In genomic region chrX:101478366-101478765, GRCh38 we compare ENCODE assay signal across 13 cellular contexts.
"Had no signal": no experiment of that assay in that cellular context is flagged by ENCODE, and none has a peak within 500 bp of the region (broad histone marks: within the 10 kb centered on the region; RNA-seq: fewer than 3 reads in every experiment).

No MANE protein-coding gene starts in this region.

- H3K27ac ChIP-seq: breast epithelium, gastrocnemius medialis, neutrophil, tibial nerve had no signal

- H3K4me3 Mint-ChIP-seq: activated T-cell treated with anti-CD3 and anti-CD28 coated beads, Interleukin-2, amount 50 U/mL, for 4 hours; stimulated activated effector memory CD8-positive, alpha-beta T cell treated with anti-CD3 and anti-CD28 coated beads, Interleukin-12 subunit alpha, Interleukin-12 subunit beta, amount 100 ng/mL, for 72 hours had no signal

- H3K9me3 Mint-ChIP-seq: activated naive CD4-positive, alpha-beta T cell treated with anti-CD3 and anti-CD28 coated beads, Interleukin-2, amount 50 U/mL, for 72 hours; activated T-cell treated with anti-CD3 and anti-CD28 coated beads, Interleukin-2, amount 50 U/mL, for 4 hours; stimulated activated effector memory CD8-positive, alpha-beta T cell treated with anti-CD3 and anti-CD28 coated beads, Interleukin-12 subunit alpha, Interleukin-12 subunit beta, amount 100 ng/mL, for 72 hours had no signal

- H3K4me1 Mint-ChIP-seq: stimulated activated effector memory CD8-positive, alpha-beta T cell treated with anti-CD3 and anti-CD28 coated beads, Interleukin-12 subunit alpha, Interleukin-12 subunit beta, amount 100 ng/mL, for 72 hours had no signal

- DNase-seq: activated CD4-positive, alpha-beta T cell treated with anti-CD3 and anti-CD28 coated beads for 1 hour; activated CD4-positive, alpha-beta T cell treated with anti-CD3 and anti-CD28 coated beads, Interleukin-2, amount 50 U/mL, for 48 hours; activated effector memory CD4-positive, alpha-beta T cell treated with anti-CD3 and anti-CD28 coated beads, Interleukin-2, amount 50 U/mL, for 16 hours; activated T-cell treated with anti-CD3 and anti-CD28 coated beads, Interleukin-2, amount 50 U/mL, for 4 hours; gastrocnemius medialis; kidney; left ventricle myocardium superior; right cardiac atrium had no signal

- ATAC-seq: activated naive CD4-positive, alpha-beta T cell treated with anti-CD3 and anti-CD28 coated beads, Interleukin-2, amount 50 U/mL, for 72 hours; activated T-cell treated with anti-CD3 and anti-CD28 coated beads, Interleukin-2, amount 50 U/mL, for 4 hours; gastrocnemius medialis; left ventricle myocardium superior; right cardiac atrium; stimulated activated effector memory CD8-positive, alpha-beta T cell treated with anti-CD3 and anti-CD28 coated beads, Interleukin-12 subunit alpha, Interleukin-12 subunit beta, amount 100 ng/mL, for 72 hours had no signal

- H3K27ac Mint-ChIP-seq: activated naive CD4-positive, alpha-beta T cell treated with anti-CD3 and anti-CD28 coated beads, Interleukin-2, amount 50 U/mL, for 72 hours; stimulated activated effector memory CD8-positive, alpha-beta T cell treated with anti-CD3 and anti-CD28 coated beads, Interleukin-12 subunit alpha, Interleukin-12 subunit beta, amount 100 ng/mL, for 72 hours had no signal

- H3K36me3 Mint-ChIP-seq: activated naive CD4-positive, alpha-beta T cell treated with anti-CD3 and anti-CD28 coated beads, Interleukin-2, amount 50 U/mL, for 72 hours; stimulated activated effector memory CD8-positive, alpha-beta T cell treated with anti-CD3 and anti-CD28 coated beads, Interleukin-12 subunit alpha, Interleukin-12 subunit beta, amount 100 ng/mL, for 72 hours had no signal
